In genomic region chr6:35181313-35181932, GRCh38 we compare ENCODE assay signal across 1 cellular context.
TF ChIP-seq lines count a peak whose summit lies in the region.

No MANE protein-coding gene starts in this region.

TF ChIP-seq in GM23338, 12 proteins besides CTCF, POLR2A, EP300 and RAD21 (continued from another document):
- TF ChIP-seq ZNF462 (CRISPR knock-in tag; IDR thresholded peaks at IDR 0.05) (no peak), ZNF331 (CRISPR knock-in tag; IDR thresholded peaks at IDR 0.05; ENCODE audit: low read depth) (no peak), JUNB (IDR thresholded peaks at IDR 0.05; ENCODE audit: unreplicated experiment) (no peak), REST (IDR thresholded peaks at IDR 0.05; ENCODE audit: unreplicated experiment) (no peak), EZH2phosphoT487 (IDR thresholded peaks at IDR 0.05; ENCODE audit: unreplicated experiment) (no peak), EZH2 (IDR thresholded peaks at IDR 0.05; ENCODE audit: low read depth, unreplicated experiment) (no peak), CREB1 (CRISPR knock-in tag; IDR thresholded peaks at IDR 0.05; ENCODE audit: low read depth) (no peak), ZNF114 (CRISPR knock-in tag; IDR thresholded peaks at IDR 0.05) (no peak), POLR2AphosphoS5 (IDR thresholded peaks at IDR 0.05; ENCODE audit: low read depth) (no peak), NANOG (IDR thresholded peaks at IDR 0.05; ENCODE audit: borderline replicate concordance) (no peak), STAT1 (IDR thresholded peaks at IDR 0.05; ENCODE audit: unreplicated experiment) (no peak)
